ENCODE assay signal across 28 cellular contexts in the genomic region with DNA sequence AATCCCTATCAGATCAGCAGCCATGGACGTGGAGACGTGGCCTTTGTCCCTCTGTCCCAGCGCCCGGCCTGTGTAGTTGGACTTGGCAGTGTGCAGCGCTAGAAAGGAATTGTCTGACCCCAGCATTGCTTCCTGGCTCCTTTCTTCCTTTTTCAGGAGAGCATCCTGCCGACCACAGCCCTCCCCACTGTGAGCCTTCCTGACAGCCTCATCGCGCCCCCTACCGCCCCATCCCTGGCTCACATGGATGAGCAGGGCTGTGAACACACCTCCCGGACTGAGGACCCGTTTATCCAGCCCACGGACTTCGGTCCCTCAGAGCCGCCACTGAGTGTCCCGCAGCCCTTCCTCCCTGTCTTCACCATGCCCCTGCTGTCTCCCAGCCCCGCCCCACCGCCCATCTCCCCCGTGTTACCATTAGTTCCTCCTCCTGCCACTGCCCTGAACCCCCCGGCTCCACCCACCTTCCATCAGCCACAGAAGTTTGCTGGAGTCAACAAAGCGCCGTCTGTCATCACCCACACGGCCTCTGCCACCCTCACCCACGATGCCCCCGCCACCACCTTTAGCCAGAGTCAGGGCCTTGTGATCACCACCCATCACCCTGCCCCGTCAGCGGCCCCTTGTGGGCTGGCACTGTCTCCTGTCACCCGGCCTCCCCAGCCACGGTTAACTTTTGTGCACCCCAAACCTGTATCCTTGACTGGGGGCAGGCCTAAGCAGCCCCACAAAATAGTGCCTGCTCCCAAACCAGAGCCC. TPM values are rescaled to one million over a fixed set of nuclear protein-coding genes. Genes with fewer than 3 reads are reported as not detected.
DNase-seq lines count a peak whose midpoint lies in the region; FAIRE-seq and TF ChIP-seq lines count a peak whose summit lies in the region.
"Had no signal": no experiment of that assay in that cellular context is flagged by ENCODE, and none has a peak within 500 bp of the region (broad histone marks: within the 10 kb centered on the region; RNA-seq: fewer than 3 reads in every experiment).

No MANE protein-coding gene starts in this region.

- POLR2A ChIA-PET in endothelial cell of umbilical vein (lab: Charles Lee): no interaction called here

- H3K4me3 Mint-ChIP-seq in astrocyte (ENCODE audit: unreplicated experiment) (no peak overlapping the region), nephron (no peak overlapping the region), Calu3 (ENCODE audit: low read depth, unreplicated experiment) (no peak overlapping the region)
- H3K4me3 Mint-ChIP-seq: activated B cell treated with CpG ODN at 0.5 μM for 24 hours; activated naive CD8-positive, alpha-beta T cell treated with anti-CD3 and anti-CD28 coated beads, Interleukin-2, amount 10 ng/mL, durations not matched to agents 7 days and 5 days; naive thymus-derived CD8-positive, alpha-beta T cell had no signal

- H3K4me3 ChIP-seq in H7 (ENCODE audit: insufficient read depth, low read depth, low read length): no peak overlapping the region
- no peak overlapping the region for H3K4me3 ChIP-seq in astrocyte (ENCODE audit: insufficient read depth, low read depth, low read length)
- H3K4me3 ChIP-seq in endothelial cell of umbilical vein (replicated peaks in 1 of 3; ENCODE audit: insufficient read depth in 1 of 3, low read depth in 1 of 3, low read length in 3 of 3): no peak overlapping the region
- H3K4me3 ChIP-seq: ovary, right atrium auricular region, thyroid gland had no signal

- no peaks in the 10 kb centered on the region for H3K9me1 ChIP-seq in endothelial cell of umbilical vein (replicated peaks; ENCODE audit: control insufficient read depth, extremely low read depth, insufficient read depth, low read length)

- CTCF ChIA-PET in endothelial cell of umbilical vein (lab: Charles Lee): interaction anchor here (1.5 to 1.7 kb wide), 2 partner anchors 57 to 79 kb away, joined by 8 to 31 read pairs; no protein-coding TSS in a partner anchor
- CTCF ChIA-PET in Calu3 (lab: Charles Lee): interaction anchor here (0.5 kb wide), 1 partner anchor 18 kb away, joined by 3 read pairs; no protein-coding TSS in a partner anchor

- H3K27ac ChIP-seq in astrocyte (ENCODE audit: low read depth, low read length): no peak overlapping the region
- no peak overlapping the region for H3K27ac ChIP-seq in endothelial cell of umbilical vein (ENCODE audit: insufficient read depth, low read depth, low read length)
- no peak overlapping the region for H3K27ac ChIP-seq in substantia nigra (ENCODE audit: low read depth, low read length, poor library complexity, severe bottlenecking)
- H3K27ac ChIP-seq: ovary, right atrium auricular region, thyroid gland had no signal

- peaks cover 14% of the 10 kb centered on the region for H4K20me1 ChIP-seq in astrocyte (ENCODE audit: insufficient read depth, low read length)
- H4K20me1 ChIP-seq in endothelial cell of umbilical vein (replicated peaks; ENCODE audit: control insufficient read depth, extremely low read depth, insufficient read depth, low read length): no peaks in the 10 kb centered on the region

- DNase-seq in H7: peak; percentile 81
- DNase-seq in astrocyte (ENCODE audit: low read depth): no peak
- peak; percentile 36 for DNase-seq in endothelial cell of umbilical vein (ENCODE audit: low read depth, low spot score)
- DNase-seq in NCI-H1105 treated with DMSO at 0.1 percent for 48 hours (lab: John Stamatoyannopoulos, UW): no peak
- no peak for DNase-seq in substantia nigra (lab: John Stamatoyannopoulos, UW)
- DNase-seq in Calu3: no peak
- DNase-seq: activated B cell treated with CpG ODN at 0.5 μM for 24 hours; activated CD4-positive, alpha-beta T cell treated with anti-CD3 and anti-CD28 coated beads, Interleukin-2, amount 50 U/mL, for 4 hours; activated CD8-positive, alpha-beta memory T cell treated with anti-CD3 and anti-CD28 coated beads, Interleukin-2, amount 50 U/mL, for 48 hours; activated naive CD8-positive, alpha-beta T cell treated with anti-CD3 and anti-CD28 coated beads, Interleukin-2, amount 10 ng/mL, durations not matched to agents 7 days and 5 days; mesenchymal stem cell; naive thymus-derived CD8-positive, alpha-beta T cell; NCI-H1436; NCI-H2107; NCI-H446; NCI-H82; SHP77; stimulated activated CD4-positive, alpha-beta T cell treated with anti-CD3 and anti-CD28 coated beads, Interleukin-12 subunit alpha, Interleukin-12 subunit beta, amount 100 ng/mL, for 4 hours; stimulated activated CD4-positive, alpha-beta T cell treated with anti-CD3 and anti-CD28 coated beads, Interleukin-4, amount 100 ng/mL, for 24 hours; stimulated activated naive CD4-positive, alpha-beta T cell treated with Interleukin-2 at 50 U/mL for 16 hours; SW 1271; T1000; thyroid gland had no signal

- H3K9me3 ChIP-seq in astrocyte (ENCODE audit: insufficient read depth, low read depth, low read length) (no peaks in the 10 kb centered on the region), endothelial cell of umbilical vein (replicated peaks; ENCODE audit: control insufficient read depth, insufficient read depth, low read length) (no peaks in the 10 kb centered on the region)
- H3K9me3 ChIP-seq: ovary, right atrium auricular region, thyroid gland had no signal

- H3K4me1 Mint-ChIP-seq in astrocyte (ENCODE audit: low read depth, unreplicated experiment) (peaks cover 11% of the 10 kb centered on the region), nephron (no peaks in the 10 kb centered on the region), Calu3 (ENCODE audit: low read depth, unreplicated experiment) (no peaks in the 10 kb centered on the region)
- H3K4me1 Mint-ChIP-seq: activated B cell treated with CpG ODN at 0.5 μM for 24 hours had no signal

- BruUV-seq in endothelial cell of umbilical vein (replicated peaks; lab: Mats Ljungman, UMichigan) (TSS peak; percentile 73), Calu3 (replicated peaks; lab: Mats Ljungman, UMichigan) (no TSS peak)

- TF ChIP-seq POLR2A in endothelial cell of umbilical vein (IDR thresholded peaks at IDR 0.05; ENCODE audit: low read depth, low read length): no peak

- H3K27me3 ChIP-seq in H7 (ENCODE audit: control insufficient read depth, insufficient read depth, low read length) (no peaks in the 10 kb centered on the region), astrocyte (ENCODE audit: insufficient read depth, low read length) (no peaks in the 10 kb centered on the region), endothelial cell of umbilical vein (ENCODE audit: control insufficient read depth in 2 of 2, insufficient read depth in 2 of 2, low read length in 2 of 2) (no peaks in the 10 kb centered on the region)
- H3K27me3 ChIP-seq: ovary, right atrium auricular region, thyroid gland had no signal

- intact Hi-C loops in endothelial cell of umbilical vein (cut with micrococcal nuclease): no loop called here
- intact Hi-C loops in Calu3 (cut with micrococcal nuclease; ENCODE audit: unreplicated experiment): no loop called here

- H2AFZ ChIP-seq in astrocyte (ENCODE audit: low read depth, low read length) (no peak overlapping the region), endothelial cell of umbilical vein (ENCODE audit: low read depth, low read length) (no peak overlapping the region)

- dilution Hi-C loops in endothelial cell of umbilical vein (cut with MboI; ENCODE audit: extremely low pct_ligation_motif_present, low sequenced_read_pairs): no loop called here

- H3K36me3 ChIP-seq in H7 (replicated peaks; ENCODE audit: control insufficient read depth, insufficient read depth, low read length): peaks cover 19% of the 10 kb centered on the region
- H3K36me3 ChIP-seq in astrocyte (ENCODE audit: insufficient read depth, low read length): peaks cover 9% of the 10 kb centered on the region
- H3K36me3 ChIP-seq in endothelial cell of umbilical vein (ENCODE audit: control insufficient read depth in 2 of 2, extremely low read depth in 1 of 2, insufficient read depth in 2 of 2, low read length in 2 of 2): peaks cover 4 to 43% of the 10 kb centered on the region in 2 experiments
- H3K36me3 ChIP-seq: ovary had no signal

- no peaks in the 10 kb centered on the region for H3K79me2 ChIP-seq in astrocyte (ENCODE audit: insufficient read depth, low read length)
- H3K79me2 ChIP-seq in endothelial cell of umbilical vein (ENCODE audit: control insufficient read depth, insufficient read depth, low read length): no peaks in the 10 kb centered on the region

- H3K9ac ChIP-seq in astrocyte (ENCODE audit: low read length): no peak overlapping the region
- no peak overlapping the region for H3K9ac ChIP-seq in endothelial cell of umbilical vein (replicated peaks; ENCODE audit: extremely low read depth, insufficient read depth, low read length)

- no peaks in the 10 kb centered on the region for H3K9me3 Mint-ChIP-seq in astrocyte (ENCODE audit: unreplicated experiment)
- H3K9me3 Mint-ChIP-seq in nephron: no peaks in the 10 kb centered on the region
- no peaks in the 10 kb centered on the region for H3K9me3 Mint-ChIP-seq in Calu3 (ENCODE audit: low read depth, unreplicated experiment)
- H3K9me3 Mint-ChIP-seq: activated B cell treated with CpG ODN at 0.5 μM for 24 hours; activated naive CD8-positive, alpha-beta T cell treated with anti-CD3 and anti-CD28 coated beads, Interleukin-2, amount 10 ng/mL, durations not matched to agents 7 days and 5 days; naive thymus-derived CD8-positive, alpha-beta T cell had no signal

- no peak overlapping the region for H3K4me2 ChIP-seq in astrocyte (ENCODE audit: low read length)
- no peak overlapping the region for H3K4me2 ChIP-seq in endothelial cell of umbilical vein (ENCODE audit: insufficient read depth, low read length)

- H3K4me1 ChIP-seq in astrocyte (ENCODE audit: insufficient read depth, low read length): peaks cover 15% of the 10 kb centered on the region
- no peaks in the 10 kb centered on the region for H3K4me1 ChIP-seq in endothelial cell of umbilical vein (ENCODE audit: control insufficient read depth, extremely low read depth, insufficient read depth, low read length)
- H3K4me1 ChIP-seq: right atrium auricular region had no signal

- no peak for FAIRE-seq in astrocyte (lab: Jason Lieb, UNC)
- no peak for FAIRE-seq in endothelial cell of umbilical vein (lab: Jason Lieb, UNC)

- H3K27ac Mint-ChIP-seq in astrocyte (ENCODE audit: unreplicated experiment) (peak overlapping the region; percentile 26), nephron (peak overlapping the region in 2 of 3 experiments; percentile 22 to 72), Calu3 (ENCODE audit: unreplicated experiment) (no peak overlapping the region)
- H3K27ac Mint-ChIP-seq: activated B cell treated with CpG ODN at 0.5 μM for 24 hours; activated naive CD8-positive, alpha-beta T cell treated with anti-CD3 and anti-CD28 coated beads, Interleukin-2, amount 10 ng/mL, durations not matched to agents 7 days and 5 days had no signal

- H3K36me3 Mint-ChIP-seq in astrocyte (ENCODE audit: low read depth, unreplicated experiment): peaks cover 17% of the 10 kb centered on the region
- H3K36me3 Mint-ChIP-seq in nephron (ENCODE audit: low read depth): peaks cover 29% of the 10 kb centered on the region
- peaks cover 25% of the 10 kb centered on the region for H3K36me3 Mint-ChIP-seq in Calu3 (ENCODE audit: insufficient read depth, unreplicated experiment)

- TF ChIP-seq CTCF in astrocyte (IDR thresholded peaks at IDR 0.05; ENCODE audit: insufficient read depth, low read depth, low read length) (no peak), endothelial cell of umbilical vein (IDR thresholded peaks at IDR 0.05; ENCODE audit: extremely low read depth in 1 of 2, insufficient read depth in 1 of 2, low read depth in 1 of 2, low read length in 2 of 2) (peak in 1 of 2 donors; percentile 31), nephron (IDR thresholded peaks at IDR 0.05; ENCODE audit: unreplicated experiment in 3 of 3) (no peak), Calu3 (IDR thresholded peaks at IDR 0.05; ENCODE audit: unreplicated experiment) (no peak)

- H3K27me3 Mint-ChIP-seq in astrocyte (ENCODE audit: low read depth, unreplicated experiment) (no peaks in the 10 kb centered on the region), nephron (ENCODE audit: low read depth) (no peaks in the 10 kb centered on the region), Calu3 (ENCODE audit: unreplicated experiment) (no peaks in the 10 kb centered on the region)
- H3K27me3 Mint-ChIP-seq: activated B cell treated with CpG ODN at 0.5 μM for 24 hours; activated naive CD8-positive, alpha-beta T cell treated with anti-CD3 and anti-CD28 coated beads, Interleukin-2, amount 10 ng/mL, durations not matched to agents 7 days and 5 days; naive thymus-derived CD8-positive, alpha-beta T cell had no signal

RNA-seq across cellular contexts. Expression of a gene that starts 40.6 kb away (rescaled TPM):
- total RNA-seq in H7 (2014; rRNA removed; shearing (Covaris generic)): not detected in 2 replicates
- total RNA-seq in astrocyte: not detected in 2 replicates
- total RNA-seq in endothelial cell of umbilical vein: not detected in 2 replicates
- not detected in 2 replicates for polyA plus RNA-seq in endothelial cell of umbilical vein
- not detected in 2 replicates for polyA plus RNA-seq in endothelial cell of umbilical vein (2011; cell fraction: cytosol; rRNA removed)
- polyA plus RNA-seq in endothelial cell of umbilical vein (2011; cell fraction: nucleus; rRNA removed): not detected in 2 replicates
- not detected in 2 replicates for polyA plus RNA-seq in endothelial cell of umbilical vein (2012)
- not detected in 2 replicates for polyA minus RNA-seq in endothelial cell of umbilical vein
- not detected for polyA minus RNA-seq in endothelial cell of umbilical vein (2011; cell fraction: cytosol; rRNA and poly(A)+ RNA removed)
- not detected in 2 replicates for polyA minus RNA-seq in endothelial cell of umbilical vein (2011; cell fraction: nucleus; rRNA and poly(A)+ RNA removed)
- total RNA-seq in Calu3 (2022): not detected in 2 replicates
- total RNA-seq: activated B cell treated with CpG ODN at 0.5 μM for 24 hours; activated naive CD8-positive, alpha-beta T cell treated with anti-CD3 and anti-CD28 coated beads, Interleukin-2, amount 10 ng/mL, durations not matched to agents 7 days and 5 days; chondrocyte; kidney epithelial cell; naive thymus-derived CD8-positive, alpha-beta T cell; ovary; right atrium auricular region; thyroid gland had no signal
- polyA plus RNA-seq: naive thymus-derived CD8-positive, alpha-beta T cell; ovary had no signal

RNA-seq across cellular contexts. Expression of a gene that starts 49.6 kb away (rescaled TPM):
- 0.22 TPM in 1 of 2 replicates, not detected in the other for total RNA-seq in H7 (2014; rRNA removed; shearing (Covaris generic))
- 0.72 and 0.73 TPM in 2 replicates for total RNA-seq in astrocyte
- 3.4 and 5.4 TPM in 2 replicates for total RNA-seq in endothelial cell of umbilical vein
- 2.2 and 3.1 TPM in 2 replicates for polyA plus RNA-seq in endothelial cell of umbilical vein
- polyA plus RNA-seq in endothelial cell of umbilical vein (2011; cell fraction: cytosol; rRNA removed): 1.9 and 2.3 TPM in 2 replicates
- 6.7 and 7.0 TPM in 2 replicates for polyA plus RNA-seq in endothelial cell of umbilical vein (2011; cell fraction: nucleus; rRNA removed)
- polyA plus RNA-seq in endothelial cell of umbilical vein (2012): 1.6 and 3.1 TPM in 2 replicates
- polyA minus RNA-seq in endothelial cell of umbilical vein: 1.9 and 2.0 TPM in 2 replicates
- polyA minus RNA-seq in endothelial cell of umbilical vein (2011; cell fraction: cytosol; rRNA and poly(A)+ RNA removed): not detected
- 2.3 and 3.7 TPM in 2 replicates for polyA minus RNA-seq in endothelial cell of umbilical vein (2011; cell fraction: nucleus; rRNA and poly(A)+ RNA removed)
- not detected in 2 replicates for total RNA-seq in Calu3 (2022)
- total RNA-seq: activated B cell treated with CpG ODN at 0.5 μM for 24 hours had no signal
- polyA plus RNA-seq: naive thymus-derived CD8-positive, alpha-beta T cell had no signal

RNA-seq across cellular contexts. Expression of a gene that starts 54.8 kb away (rescaled TPM):
- 29.7 and 49.8 TPM in 2 replicates for total RNA-seq in H7 (2014; rRNA removed; shearing (Covaris generic))
- total RNA-seq in astrocyte: 62.5 and 73.4 TPM in 2 replicates
- 65.5 and 72.5 TPM in 2 replicates for total RNA-seq in endothelial cell of umbilical vein
- polyA plus RNA-seq in endothelial cell of umbilical vein: 22.0 and 37.6 TPM in 2 replicates
- polyA plus RNA-seq in endothelial cell of umbilical vein (2011; cell fraction: cytosol; rRNA removed): 17.9 and 18.2 TPM in 2 replicates
- 60.6 and 101 TPM in 2 replicates for polyA plus RNA-seq in endothelial cell of umbilical vein (2011; cell fraction: nucleus; rRNA removed)
- 43.7 and 45.8 TPM in 2 replicates for polyA plus RNA-seq in endothelial cell of umbilical vein (2012)
- polyA minus RNA-seq in endothelial cell of umbilical vein: 26.9 and 34.4 TPM in 2 replicates
- polyA minus RNA-seq in endothelial cell of umbilical vein (2011; cell fraction: cytosol; rRNA and poly(A)+ RNA removed): 26.7 TPM
- polyA minus RNA-seq in endothelial cell of umbilical vein (2011; cell fraction: nucleus; rRNA and poly(A)+ RNA removed): 31.4 and 46.2 TPM in 2 replicates
- 55.3 and 58.7 TPM in 2 replicates for total RNA-seq in Calu3 (2022)

Comparison
In these comparisons a context has a peak if more than half of its experiments do, and no peak if none do; other contexts are left out.
1. DNase-seq: peak in H7 (single experiment) and endothelial cell of umbilical vein (single experiment); none in astrocyte (single experiment), NCI-H1105 treated with DMSO at 0.1 percent for 48 hours (single experiment), substantia nigra (0 of 49) and Calu3 (single experiment).